ENCODE assay signal across 30 cellular contexts in genomic region chr9:33906769-33907168, GRCh38.
"Had no signal": no experiment of that assay in that cellular context is flagged by ENCODE, and none has a peak within 500 bp of the region (broad histone marks: within the 10 kb centered on the region; RNA-seq: fewer than 3 reads in every experiment).

No MANE protein-coding gene starts in this region.

- H3K4me1 Mint-ChIP-seq: activated B cell treated with CpG ODN at 0.5 μM for 24 hours; activated naive CD4-positive, alpha-beta T cell treated with anti-CD3 and anti-CD28 coated beads, Interleukin-2, amount 10 ng/mL, durations not matched to agents 7 days and 5 days had no signal

- H3K27me3 Mint-ChIP-seq: activated B cell treated with CpG ODN at 0.5 μM for 24 hours; activated CD4-positive, alpha-beta memory T cell treated with anti-CD3 and anti-CD28 coated beads, Interleukin-2, amount 10 ng/mL, durations not matched to agents 7 days and 5 days; activated CD8-positive, alpha-beta memory T cell treated with anti-CD3 and anti-CD28 coated beads, Interleukin-2, amount 10 ng/mL, durations not matched to agents 7 days and 5 days; activated naive CD4-positive, alpha-beta T cell treated with anti-CD3 and anti-CD28 coated beads, Interleukin-2, amount 10 ng/mL, durations not matched to agents 7 days and 5 days; activated naive CD8-positive, alpha-beta T cell treated with anti-CD3 and anti-CD28 coated beads, Interleukin-2, amount 10 ng/mL, durations not matched to agents 7 days and 5 days; T-cell; T-helper 17 cell had no signal

- H3K27ac ChIP-seq: ascending aorta, SJSA1, VCaP had no signal

- H3K27ac Mint-ChIP-seq: activated B cell treated with CpG ODN at 0.5 μM for 24 hours; activated CD4-positive, alpha-beta memory T cell treated with anti-CD3 and anti-CD28 coated beads, Interleukin-2, amount 10 ng/mL, durations not matched to agents 7 days and 5 days; activated CD8-positive, alpha-beta memory T cell treated with anti-CD3 and anti-CD28 coated beads, Interleukin-2, amount 10 ng/mL, durations not matched to agents 7 days and 5 days; activated naive CD4-positive, alpha-beta T cell treated with anti-CD3 and anti-CD28 coated beads, Interleukin-2, amount 10 ng/mL, durations not matched to agents 7 days and 5 days; activated naive CD8-positive, alpha-beta T cell treated with anti-CD3 and anti-CD28 coated beads, Interleukin-2, amount 10 ng/mL, durations not matched to agents 7 days and 5 days; T-cell had no signal

- H3K4me3 Mint-ChIP-seq: activated B cell treated with CpG ODN at 0.5 μM for 24 hours; activated CD4-positive, alpha-beta memory T cell treated with anti-CD3 and anti-CD28 coated beads, Interleukin-2, amount 10 ng/mL, durations not matched to agents 7 days and 5 days; activated CD8-positive, alpha-beta memory T cell treated with anti-CD3 and anti-CD28 coated beads, Interleukin-2, amount 10 ng/mL, durations not matched to agents 7 days and 5 days; activated naive CD4-positive, alpha-beta T cell treated with anti-CD3 and anti-CD28 coated beads, Interleukin-2, amount 10 ng/mL, durations not matched to agents 7 days and 5 days; activated naive CD8-positive, alpha-beta T cell treated with anti-CD3 and anti-CD28 coated beads, Interleukin-2, amount 10 ng/mL, durations not matched to agents 7 days and 5 days; T-cell; T-helper 17 cell had no signal

- DNase-seq: activated B cell treated with CpG ODN at 0.5 μM for 24 hours; activated CD4-positive, alpha-beta memory T cell treated with anti-CD3 and anti-CD28 coated beads, Interleukin-2, amount 10 ng/mL, durations not matched to agents 7 days and 5 days; activated CD4-positive, alpha-beta T cell treated with anti-CD3 and anti-CD28 coated beads for 4 hours; activated CD4-positive, CD25-positive, alpha-beta regulatory T cell treated with anti-CD3 and anti-CD28 coated beads, Interleukin-2, amount 50 U/mL, for 72 hours; activated CD8-positive, alpha-beta memory T cell treated with anti-CD3 and anti-CD28 coated beads for 24 hours; activated CD8-positive, alpha-beta memory T cell treated with anti-CD3 and anti-CD28 coated beads, Interleukin-2, amount 10 ng/mL, durations not matched to agents 7 days and 5 days; activated CD8-positive, alpha-beta memory T cell treated with anti-CD3 and anti-CD28 coated beads, Interleukin-2, amount 50 U/mL, for 48 hours; activated effector memory CD4-positive, alpha-beta T cell treated with Interleukin-2 at 50 U/mL for 16 hours; activated naive CD4-positive, alpha-beta T cell treated with anti-CD3 and anti-CD28 coated beads, Interleukin-2, amount 10 ng/mL, durations not matched to agents 7 days and 5 days; activated naive CD8-positive, alpha-beta T cell treated with anti-CD3 and anti-CD28 coated beads, Interleukin-2, amount 10 ng/mL, durations not matched to agents 7 days and 5 days; activated T-cell treated with anti-CD3 and anti-CD28 coated beads, Interleukin-2, amount 50 U/mL, for 48 hours; amygdala; caudate nucleus; cerebellar nuclear complex; Karpas-422; KBM-7; NCI-H1105; NCI-H1417 treated with DMSO at 0.1 percent for 48 hours; NCI-H187 treated with DMSO at 0.1 percent for 48 hours; NCI-H2081 treated with DMSO at 0.1 percent for 48 hours; NCI-H226; NCI-H524 treated with DMSO at 0.1 percent for 48 hours; SHP77; T-cell; T-helper 17 cell had no signal

- ATAC-seq: activated CD8-positive, alpha-beta memory T cell treated with anti-CD3 and anti-CD28 coated beads, Interleukin-2, amount 10 ng/mL, durations not matched to agents 7 days and 5 days; Panc1; SK-N-SH treated with all-trans-retinoic acid at 6 μM for 48 hours; T-cell; T-helper 17 cell had no signal

- H3K9me3 Mint-ChIP-seq: activated B cell treated with CpG ODN at 0.5 μM for 24 hours; activated CD4-positive, alpha-beta memory T cell treated with anti-CD3 and anti-CD28 coated beads, Interleukin-2, amount 10 ng/mL, durations not matched to agents 7 days and 5 days; activated naive CD4-positive, alpha-beta T cell treated with anti-CD3 and anti-CD28 coated beads, Interleukin-2, amount 10 ng/mL, durations not matched to agents 7 days and 5 days; activated naive CD8-positive, alpha-beta T cell treated with anti-CD3 and anti-CD28 coated beads, Interleukin-2, amount 10 ng/mL, durations not matched to agents 7 days and 5 days; T-cell had no signal
